In the genomic region with DNA sequence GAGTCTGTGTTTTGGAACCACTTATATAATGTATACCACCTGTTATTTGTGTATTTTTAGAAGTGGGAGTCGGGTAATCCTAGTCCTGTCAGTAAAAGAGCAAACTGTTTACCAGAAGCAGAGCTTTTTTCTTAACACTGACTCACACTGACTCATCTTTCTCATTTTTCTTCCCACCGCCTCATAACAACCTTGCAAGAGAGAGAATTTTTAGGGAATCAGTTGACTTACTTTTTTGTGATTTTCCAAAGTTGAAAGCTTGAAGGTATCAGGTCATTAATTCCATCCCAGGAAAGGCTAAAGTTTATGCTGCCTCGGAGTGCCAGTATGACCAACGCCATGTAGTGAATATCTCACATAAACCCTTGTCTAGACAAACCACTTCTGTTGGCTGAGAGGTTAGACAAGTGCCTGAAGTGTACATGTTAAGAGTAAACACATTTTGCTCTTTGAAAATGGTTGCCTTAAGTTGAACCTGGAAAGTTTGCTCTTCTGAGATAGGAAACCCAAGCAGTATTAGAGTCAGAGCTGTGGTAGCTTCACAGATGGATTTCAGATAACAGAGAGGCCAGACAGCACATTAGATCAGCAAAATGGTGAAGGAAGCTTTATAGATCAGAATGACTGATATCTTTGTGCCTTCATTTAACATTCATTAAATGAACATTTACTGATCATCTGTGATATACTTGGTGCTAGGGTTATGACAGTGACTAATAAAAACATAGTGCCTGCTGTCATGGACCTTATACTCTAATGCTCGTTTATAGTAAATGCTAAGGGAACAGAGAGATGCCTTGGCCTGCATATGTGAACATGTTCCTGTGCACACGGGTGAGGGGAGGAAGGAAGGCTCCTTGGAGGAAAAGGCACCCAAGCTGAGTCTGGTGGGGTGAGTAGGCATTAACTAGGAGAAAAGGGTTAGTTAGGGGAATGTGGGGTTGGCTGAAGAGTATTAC, we compare ENCODE assay signal across 9 cellular contexts. TPM values are rescaled to one million over a fixed set of nuclear protein-coding genes. Genes with fewer than 3 reads are reported as not detected.
DNase-seq lines count a peak whose midpoint lies in the region; ATAC-seq and TF ChIP-seq lines count a peak whose summit lies in the region.
"Had no signal": no experiment of that assay in that cellular context is flagged by ENCODE, and none has a peak within 500 bp of the region (broad histone marks: within the 10 kb centered on the region; RNA-seq: fewer than 3 reads in every experiment).

No MANE protein-coding gene starts in this region.

- H3K4me1 ChIP-seq in vagina = peaks cover 14% of the 10 kb centered on the region

- TF ChIP-seq POLR2A in vagina (IDR thresholded peaks at IDR 0.05) = no peak

- no peaks in the 10 kb centered on the region for H3K27me3 ChIP-seq in vagina

- TF ChIP-seq CTCF in natural killer cell (IDR thresholded peaks at IDR 0.05) (no peak), vagina (IDR thresholded peaks at IDR 0.05) (no peak)

- H3K4me3 ChIP-seq in vagina = no peak overlapping the region
- H3K4me3 ChIP-seq: SJCRH30 had no signal

- no peaks in the 10 kb centered on the region for H3K36me3 Mint-ChIP-seq in natural killer cell treated with Interleukin-12 subunit alpha and Interleukin-12 subunit beta and Interleukin-15 and Interleukin-18, amount 100 ng/mL, for 72 hours
- H3K36me3 Mint-ChIP-seq in natural killer cell = no peaks in the 10 kb centered on the region
- peaks cover 3% of the 10 kb centered on the region for H3K36me3 Mint-ChIP-seq in activated T-helper 1 cell treated with anti-CD3 and anti-CD28 coated beads, Interleukin-12 subunit alpha, Interleukin-12 subunit beta, Interleukin-2, Interleukin-4 antibody, amounts not matched to agents 30 ng/mL and 10 ng/mL and 1 ng/mL, durations not matched to agents 14 hours and 24 hours and 36 hours (ENCODE audit: low read depth)

- H3K27ac Mint-ChIP-seq in natural killer cell treated with Interleukin-12 subunit alpha and Interleukin-12 subunit beta and Interleukin-15 and Interleukin-18, amount 100 ng/mL, for 72 hours = peak overlapping the region; percentile 1 to 3
- no peak overlapping the region for H3K27ac Mint-ChIP-seq in natural killer cell
- peak overlapping the region; percentile 72 for H3K27ac Mint-ChIP-seq in activated T-helper 1 cell treated with anti-CD3 and anti-CD28 coated beads, Interleukin-12 subunit alpha, Interleukin-12 subunit beta, Interleukin-2, Interleukin-4 antibody, amounts not matched to agents 30 ng/mL and 10 ng/mL and 1 ng/mL, durations not matched to agents 14 hours and 24 hours and 36 hours

- H3K27me3 Mint-ChIP-seq in natural killer cell treated with Interleukin-12 subunit alpha and Interleukin-12 subunit beta and Interleukin-15 and Interleukin-18, amount 100 ng/mL, for 72 hours = peaks cover under 1 to 7% of the 10 kb centered on the region in 2 donors
- H3K27me3 Mint-ChIP-seq in natural killer cell (ENCODE audit: low read depth in 2 of 2) = peaks cover under 1 to 2% of the 10 kb centered on the region in 2 donors
- no peaks in the 10 kb centered on the region for H3K27me3 Mint-ChIP-seq in activated T-helper 1 cell treated with anti-CD3 and anti-CD28 coated beads, Interleukin-12 subunit alpha, Interleukin-12 subunit beta, Interleukin-2, Interleukin-4 antibody, amounts not matched to agents 30 ng/mL and 10 ng/mL and 1 ng/mL, durations not matched to agents 14 hours and 24 hours and 36 hours (ENCODE audit: insufficient read depth)

- H3K4me3 Mint-ChIP-seq in natural killer cell treated with Interleukin-12 subunit alpha and Interleukin-12 subunit beta and Interleukin-15 and Interleukin-18, amount 100 ng/mL, for 72 hours = no peak overlapping the region
- H3K4me3 Mint-ChIP-seq in natural killer cell = no peak overlapping the region
- H3K4me3 Mint-ChIP-seq in activated T-helper 1 cell treated with anti-CD3 and anti-CD28 coated beads, Interleukin-12 subunit alpha, Interleukin-12 subunit beta, Interleukin-2, Interleukin-4 antibody, amounts not matched to agents 30 ng/mL and 10 ng/mL and 1 ng/mL, durations not matched to agents 14 hours and 24 hours and 36 hours = peak overlapping the region; percentile 6

- H3K9me3 ChIP-seq in vagina = no peaks in the 10 kb centered on the region
- H3K9me3 ChIP-seq: SJCRH30 had no signal

- intact Hi-C loops in natural killer cell (cut with micrococcal nuclease) = no loop called here
- intact Hi-C loops in activated T-helper 1 cell treated with anti-CD3 and anti-CD28 coated beads, Interleukin-12 subunit alpha, Interleukin-12 subunit beta, Interleukin-2, Interleukin-4 antibody, amounts not matched to agents 30 ng/mL and 10 ng/mL and 1 ng/mL, durations not matched to agents 14 hours and 24 hours and 36 hours (cut with micrococcal nuclease) = loop anchor here (1.0 kb wide), 1 partner anchor 20 kb away; no protein-coding TSS in a partner anchor
- intact Hi-C loops in vagina (cut with DNase I) = no loop called here

- DNase-seq in natural killer cell treated with Interleukin-12 subunit alpha and Interleukin-12 subunit beta and Interleukin-15 and Interleukin-18, amount 100 ng/mL, for 72 hours (ENCODE audit: low spot score) = no peak
- DNase-seq in natural killer cell = no peak
- DNase-seq in activated T-helper 1 cell treated with anti-CD3 and anti-CD28 coated beads, Interleukin-12 subunit alpha, Interleukin-12 subunit beta, Interleukin-2, Interleukin-4 antibody, amounts not matched to agents 30 ng/mL and 10 ng/mL and 1 ng/mL, durations not matched to agents 14 hours and 24 hours and 36 hours (ENCODE audit: low spot score) = no peak
- DNase-seq in hepatic stellate cell (ENCODE audit: low spot score) = peak; percentile 48
- DNase-seq in vagina (ENCODE audit: extremely low spot score in 2 of 2) = no peak
- no peak for DNase-seq in activated effector memory CD4-positive, alpha-beta T cell treated with anti-CD3 and anti-CD28 coated beads, Interleukin-2, amount 50 U/mL, for 16 hours
- no peak for DNase-seq in NCI-H748 (lab: John Stamatoyannopoulos, UW; ENCODE audit: unreplicated experiment)
- no peak for DNase-seq in midbrain (lab: John Stamatoyannopoulos, UW)

- peaks cover 0 to 4% of the 10 kb centered on the region in 2 donors for H3K4me1 Mint-ChIP-seq in natural killer cell treated with Interleukin-12 subunit alpha and Interleukin-12 subunit beta and Interleukin-15 and Interleukin-18, amount 100 ng/mL, for 72 hours (ENCODE audit: low read depth in 2 of 2)
- H3K4me1 Mint-ChIP-seq in natural killer cell = no peaks in the 10 kb centered on the region
- peaks cover 22% of the 10 kb centered on the region for H3K4me1 Mint-ChIP-seq in activated T-helper 1 cell treated with anti-CD3 and anti-CD28 coated beads, Interleukin-12 subunit alpha, Interleukin-12 subunit beta, Interleukin-2, Interleukin-4 antibody, amounts not matched to agents 30 ng/mL and 10 ng/mL and 1 ng/mL, durations not matched to agents 14 hours and 24 hours and 36 hours (ENCODE audit: low read depth)

- no peaks in the 10 kb centered on the region for H3K9me3 Mint-ChIP-seq in natural killer cell treated with Interleukin-12 subunit alpha and Interleukin-12 subunit beta and Interleukin-15 and Interleukin-18, amount 100 ng/mL, for 72 hours
- no peaks in the 10 kb centered on the region for H3K9me3 Mint-ChIP-seq in natural killer cell
- H3K9me3 Mint-ChIP-seq in activated T-helper 1 cell treated with anti-CD3 and anti-CD28 coated beads, Interleukin-12 subunit alpha, Interleukin-12 subunit beta, Interleukin-2, Interleukin-4 antibody, amounts not matched to agents 30 ng/mL and 10 ng/mL and 1 ng/mL, durations not matched to agents 14 hours and 24 hours and 36 hours = no peaks in the 10 kb centered on the region

- H3K27ac ChIP-seq in vagina = peak overlapping the region; percentile 82
- H3K27ac ChIP-seq: SJCRH30 had no signal

- H3K36me3 ChIP-seq in vagina = no peaks in the 10 kb centered on the region
- H3K36me3 ChIP-seq: SJCRH30 had no signal

- ATAC-seq in natural killer cell treated with Interleukin-12 subunit alpha and Interleukin-12 subunit beta and Interleukin-15 and Interleukin-18, amount 100 ng/mL, for 72 hours = no peak
- no peak for ATAC-seq in natural killer cell

RNA-seq across cellular contexts. Expression of gene PKIG, which starts 29.1 kb away (rescaled TPM):
- 1 to 10 TPM; 2.4 to 3.4 TPM for total RNA-seq in natural killer cell treated with Interleukin-12 subunit alpha and Interleukin-12 subunit beta and Interleukin-15 and Interleukin-18, amount 100 ng/mL, for 72 hours
- total RNA-seq in natural killer cell = 1 to 10 TPM in 2 of 3 donors, under 1 TPM in 1; 0.82 to 1.5 (median 1.5) TPM
- total RNA-seq in activated T-helper 1 cell treated with anti-CD3 and anti-CD28 coated beads, Interleukin-12 subunit alpha, Interleukin-12 subunit beta, Interleukin-2, Interleukin-4 antibody, amounts not matched to agents 30 ng/mL and 10 ng/mL and 1 ng/mL, durations not matched to agents 14 hours and 24 hours and 36 hours = 1.3 and 2.4 TPM in 2 replicates
- total RNA-seq in vagina = 146 TPM

RNA-seq across cellular contexts. Expression of gene SERINC3, which starts 31.4 kb away (rescaled TPM):
- total RNA-seq in natural killer cell treated with Interleukin-12 subunit alpha and Interleukin-12 subunit beta and Interleukin-15 and Interleukin-18, amount 100 ng/mL, for 72 hours = 10 to 100 TPM; 46.7 to 83.8 TPM
- total RNA-seq in natural killer cell = 10 to 100 TPM; 70.1 to 89.6 (median 78.6) TPM
- total RNA-seq in activated T-helper 1 cell treated with anti-CD3 and anti-CD28 coated beads, Interleukin-12 subunit alpha, Interleukin-12 subunit beta, Interleukin-2, Interleukin-4 antibody, amounts not matched to agents 30 ng/mL and 10 ng/mL and 1 ng/mL, durations not matched to agents 14 hours and 24 hours and 36 hours = 51.3 and 54.6 TPM in 2 replicates
- total RNA-seq in vagina = 77.3 TPM

Comparison
In these comparisons a context has a peak if more than half of its experiments do, and no peak if none do; other contexts are left out.
1. H3K27ac Mint-ChIP-seq: peak in natural killer cell treated with Interleukin-12 subunit alpha and Interleukin-12 subunit beta and Interleukin-15 and Interleukin-18, amount 100 ng/mL, for 72 hours (2 of 2) and activated T-helper 1 cell treated with anti-CD3 and anti-CD28 coated beads, Interleukin-12 subunit alpha, Interleukin-12 subunit beta, Interleukin-2, Interleukin-4 antibody, amounts not matched to agents 30 ng/mL and 10 ng/mL and 1 ng/mL, durations not matched to agents 14 hours and 24 hours and 36 hours (single experiment); none in natural killer cell (0 of 2).
2. RNA of gene PKIG, which starts 29.1 kb away (total RNA-seq): 146 TPM in vagina (single experiment); 2.4 to 3.4 TPM in natural killer cell treated with Interleukin-12 subunit alpha and Interleukin-12 subunit beta and Interleukin-15 and Interleukin-18, amount 100 ng/mL, for 72 hours, 1.3 to 2.4 TPM in activated T-helper 1 cell treated with anti-CD3 and anti-CD28 coated beads, Interleukin-12 subunit alpha, Interleukin-12 subunit beta, Interleukin-2, Interleukin-4 antibody, amounts not matched to agents 30 ng/mL and 10 ng/mL and 1 ng/mL, durations not matched to agents 14 hours and 24 hours and 36 hours and 0.82 to 1.5 TPM in natural killer cell; every median in the first group is over 10 times any median in the second.